ENCODE assay signal across 15 cellular contexts in genomic region chr3:144590854-144591253, GRCh38.
DNase-seq lines count a peak whose midpoint lies in the region; ATAC-seq, FAIRE-seq and TF ChIP-seq lines count a peak whose summit lies in the region.
"Had no signal": no experiment of that assay in that cellular context is flagged by ENCODE, and none has a peak within 500 bp of the region (broad histone marks: within the 10 kb centered on the region; RNA-seq: fewer than 3 reads in every experiment).

No MANE protein-coding gene starts in this region.

- ATAC-seq in GM18519 (IDR thresholded peaks at IDR 0.05; ENCODE audit: low FRiP score, unreplicated experiment) = no peak

- peak overlapping the region; percentile 26 for H3K27ac ChIP-seq in angular gyrus (ENCODE audit: low read depth, low read length)
- H3K27ac ChIP-seq: C4-2B, colonic mucosa, spleen had no signal

- H3K27me3 Mint-ChIP-seq in HFFc6 (ENCODE audit: insufficient read depth) (no peaks in the 10 kb centered on the region; the same call in 1 of the 2 replicates), nephron progenitor cell (ENCODE audit: low read depth, poor library complexity) (no peaks in the 10 kb centered on the region)

- H3K9me3 Mint-ChIP-seq in HFFc6 = peaks cover 13% of the 10 kb centered on the region
- H3K9me3 Mint-ChIP-seq in nephron progenitor cell = no peaks in the 10 kb centered on the region
- H3K9me3 Mint-ChIP-seq: T-helper 1 cell treated with Interleukin-12 subunit alpha and Interleukin-12 subunit beta and Interleukin-4 antibody, amounts not matched to agents 30 μg/mL and 1 μg/mL, for 36 hours had no signal

- DNase-seq in HFFc6 = peak; percentile 40
- DNase-seq in iPS DF 19.7 (ENCODE audit: low read depth, low spot score) = peak; percentile 20
- no peak for DNase-seq in activated CD8-positive, alpha-beta memory T cell treated with anti-CD3 and anti-CD28 coated beads, Interleukin-2, amount 50 U/mL, for 4 hours
- no peak for DNase-seq in nephron progenitor cell
- DNase-seq in stimulated activated CD4-positive, alpha-beta T cell treated with anti-CD3 and anti-CD28 coated beads, Interleukin-4, amount 100 ng/mL, for 4 hours = no peak
- DNase-seq: activated CD8-positive, alpha-beta memory T cell treated with anti-CD3 and anti-CD28 coated beads, Interleukin-2, amount 50 U/mL, for 48 hours; colonic mucosa; NCI-H2227 treated with DMSO at 0.1 percent for 48 hours; spleen; stimulated activated naive CD4-positive, alpha-beta T cell had no signal

- H3K36me3 Mint-ChIP-seq in HFFc6 (ENCODE audit: low read depth) (no peaks in the 10 kb centered on the region), nephron progenitor cell (ENCODE audit: low read depth) (no peaks in the 10 kb centered on the region)

- H3K27ac Mint-ChIP-seq in HFFc6 = peak overlapping the region; percentile 83
- no peak overlapping the region for H3K27ac Mint-ChIP-seq in nephron progenitor cell
- H3K27ac Mint-ChIP-seq: T-helper 1 cell treated with Interleukin-12 subunit alpha and Interleukin-12 subunit beta and Interleukin-4 antibody, amounts not matched to agents 30 μg/mL and 1 μg/mL, for 36 hours had no signal

- peak overlapping the region; percentile 75 for H3K4me3 Mint-ChIP-seq in HFFc6
- H3K4me3 Mint-ChIP-seq in nephron progenitor cell = no peak overlapping the region
- H3K4me3 Mint-ChIP-seq: T-helper 1 cell treated with Interleukin-12 subunit alpha and Interleukin-12 subunit beta and Interleukin-4 antibody, amounts not matched to agents 30 μg/mL and 1 μg/mL, for 36 hours had no signal

- H3K4me1 Mint-ChIP-seq in HFFc6 (ENCODE audit: low read depth) (peaks cover 11% of the 10 kb centered on the region), nephron progenitor cell (no peaks in the 10 kb centered on the region)

- FAIRE-seq in A204.1 (lab: Jason Lieb, UNC) = peak; percentile 73

- TF ChIP-seq CTCF in HFFc6 (IDR thresholded peaks at IDR 0.05) (no peak), nephron progenitor cell (IDR thresholded peaks at IDR 0.05) (no peak)

Comparison
In these comparisons a context has a peak if more than half of its experiments do, and no peak if none do; other contexts are left out.
1. DNase-seq: peak in HFFc6 (single experiment) and iPS DF 19.7 (single experiment); none in activated CD8-positive, alpha-beta memory T cell treated with anti-CD3 and anti-CD28 coated beads, Interleukin-2, amount 50 U/mL, for 4 hours (single experiment), nephron progenitor cell (single experiment) and stimulated activated CD4-positive, alpha-beta T cell treated with anti-CD3 and anti-CD28 coated beads, Interleukin-4, amount 100 ng/mL, for 4 hours (0 of 2).